Comparison of ENCODE assay signal across 10 cellular contexts in the genomic region with DNA sequence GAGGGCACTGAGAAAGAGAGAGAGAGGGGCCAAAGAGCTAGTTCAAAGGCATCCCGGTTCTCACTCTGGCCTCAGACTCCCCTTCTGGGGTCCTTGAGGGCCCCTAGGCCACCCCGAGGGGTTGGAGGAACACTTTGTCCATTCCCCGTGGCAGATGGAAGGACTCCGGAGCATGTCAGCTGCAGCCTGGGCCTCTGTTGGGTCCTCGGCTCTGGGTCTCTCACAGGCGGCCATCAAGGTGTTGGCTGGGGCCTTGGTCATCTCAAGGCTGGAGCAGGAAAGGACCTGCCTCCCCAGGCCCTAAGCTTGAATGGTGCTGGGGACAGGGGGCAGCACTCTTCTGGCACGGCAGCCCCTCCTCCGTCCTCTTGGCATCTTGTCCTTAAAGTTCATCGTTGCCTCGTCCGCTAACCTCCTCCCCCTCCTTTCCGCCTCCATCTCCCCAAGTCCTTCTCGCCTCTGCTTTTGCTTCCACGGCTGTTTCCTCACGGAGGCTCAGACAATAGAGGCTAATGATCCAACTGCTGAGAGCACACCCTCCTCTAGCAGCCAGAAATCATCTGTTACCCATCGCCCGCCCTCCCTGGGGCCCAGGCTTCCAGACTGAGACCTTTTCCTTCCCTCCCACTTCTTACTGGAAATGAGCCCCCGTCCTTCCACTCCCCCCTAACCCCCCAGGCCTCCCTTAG. TPM values are rescaled to one million over a fixed set of nuclear protein-coding genes. Genes with fewer than 3 reads are reported as not detected.
DNase-seq lines count a peak whose midpoint lies in the region; ATAC-seq and TF ChIP-seq lines count a peak whose summit lies in the region.
"Had no signal": no experiment of that assay in that cellular context is flagged by ENCODE, and none has a peak within 500 bp of the region (broad histone marks: within the 10 kb centered on the region; RNA-seq: fewer than 3 reads in every experiment).

No MANE protein-coding gene starts in this region.

- peaks cover 79% of the 10 kb centered on the region for H3K4me1 Mint-ChIP-seq in brain

- H3K36me3 Mint-ChIP-seq in brain: no peaks in the 10 kb centered on the region

- H3K27ac ChIP-seq in right lobe of liver (peak overlapping the region; percentile 84 to 99 (median 96)), subcutaneous abdominal adipose tissue (ENCODE audit: low read depth, low read length) (peak overlapping the region; percentile 95)
- H3K27ac ChIP-seq: VCaP had no signal

- peak in 2 of 4 donors; percentile 4 to 8 for ATAC-seq in right lobe of liver
- ATAC-seq in GM18505 (IDR thresholded peaks at IDR 0.05; ENCODE audit: unreplicated experiment): no peak
- no peak for ATAC-seq in HG03175 (IDR thresholded peaks at IDR 0.05; ENCODE audit: unreplicated experiment)

- TF ChIP-seq CTCF in brain (conservative IDR thresholded peaks at IDR 0.05): no peak
- TF ChIP-seq CTCF in right lobe of liver (IDR thresholded peaks at IDR 0.05): no peak

- H3K4me3 ChIP-seq in right lobe of liver (no peak overlapping the region), subcutaneous abdominal adipose tissue (ENCODE audit: low read depth in 1 of 5, low read length in 5 of 5) (peak overlapping the region in 2 of 5 donors; percentile 7 to 17)

- H3K9me3 ChIP-seq in right lobe of liver (no peaks in the 10 kb centered on the region), subcutaneous abdominal adipose tissue (ENCODE audit: control insufficient read depth in 5 of 5, low read length in 5 of 5) (peaks cover 0 to 2% (median 0%) of the 10 kb centered on the region in 5 donors)

- H3K4me1 ChIP-seq in right lobe of liver (peaks cover 0 to 75% (median 27%) of the 10 kb centered on the region in 4 donors), subcutaneous abdominal adipose tissue (ENCODE audit: control insufficient read depth in 5 of 5, insufficient read depth in 5 of 5, low read length in 5 of 5) (peaks cover 34 to 68% (median 66%) of the 10 kb centered on the region in 5 donors)

- TF ChIP-seq POLR2A in right lobe of liver (IDR thresholded peaks at IDR 0.05) (no peak), GM18505 (IDR thresholded peaks at IDR 0.05; ENCODE audit: borderline replicate concordance, extremely low read depth, insufficient read depth, insufficient read length) (no peak)

- peak overlapping the region; percentile 93 to 98 (median 95) for H3K27ac Mint-ChIP-seq in brain

- peak overlapping the region; percentile 55 to 91 (median 80) for H3K9ac ChIP-seq in subcutaneous abdominal adipose tissue (ENCODE audit: low read length in 5 of 5)

- H3K27me3 ChIP-seq in right lobe of liver: no peaks in the 10 kb centered on the region
- H3K27me3 ChIP-seq in subcutaneous abdominal adipose tissue (ENCODE audit: control insufficient read depth in 5 of 5, insufficient read depth in 4 of 5, low read length in 5 of 5): peaks cover 0 to 3% (median 0%) of the 10 kb centered on the region in 5 donors

- H3K9me3 Mint-ChIP-seq in brain: peaks cover 0 to 7% (median 0%) of the 10 kb centered on the region in 5 experiments

- DNase-seq in NCI-H1417 (lab: John Stamatoyannopoulos, UW) (peak; percentile 13 to 64 (median 63)), NCI-H1417 treated with DMSO at 0.1 percent for 48 hours (lab: John Stamatoyannopoulos, UW) (no peak), right lobe of liver (peak in 1 of 3 donors; percentile 47), occipital lobe (lab: John Stamatoyannopoulos, UW) (no peak)

- no peaks in the 10 kb centered on the region for H3K36me3 ChIP-seq in right lobe of liver
- H3K36me3 ChIP-seq in subcutaneous abdominal adipose tissue (ENCODE audit: control insufficient read depth in 5 of 5, insufficient read depth in 5 of 5, low read length in 5 of 5): no peaks in the 10 kb centered on the region

- peak overlapping the region in 4 of 5 experiments; percentile 4 to 42 (median 24) for H3K4me3 Mint-ChIP-seq in brain

- intact Hi-C loops in right lobe of liver (cut with DNase I): no loop called here

- 42% methylated on average over 10 of the region's 18 CpGs for WGBS in right lobe of liver (ENCODE audit: insufficient coverage, low coverage, low lambda C conversion rate, missing lambda C conversion rate)

- no peaks in the 10 kb centered on the region for H3K27me3 Mint-ChIP-seq in brain

RNA-seq across cellular contexts. Expression of a gene that starts 23.3 kb away (rescaled TPM):
- polyA plus RNA-seq in brain (ENCODE audit: insufficient read depth, low read depth, low replicate concordance): not detected
- total RNA-seq in right lobe of liver (under 1 TPM in 4 of 6 experiments, not detected in 2; 0.12 to 0.58 (median 0.28) TPM), occipital lobe (not detected)
- total RNA-seq: A172 had no signal

RNA-seq across cellular contexts. Expression of a gene that starts 40.6 kb away (rescaled TPM):
- not detected for polyA plus RNA-seq in brain (ENCODE audit: insufficient read depth, low read depth, low replicate concordance)
- total RNA-seq in right lobe of liver: not detected
- total RNA-seq in occipital lobe: not detected

Comparison
In these comparisons a context has a peak if more than half of its experiments do, and no peak if none do; other contexts are left out.
1. DNase-seq: peak in NCI-H1417 (3 of 3); none in NCI-H1417 treated with DMSO at 0.1 percent for 48 hours (single experiment) and occipital lobe (single experiment).